7 cellular contexts compared by ENCODE assay signal in genomic region chr4:56134834-56135233, GRCh38.
DNase-seq lines count a peak whose midpoint lies in the region; TF ChIP-seq lines count a peak whose summit lies in the region.
"Not testable (repeated sequence)": the region's sequence is repeated elsewhere in the genome, so short reads cannot be mapped to it uniquely, and the experiment has no call there.

No MANE protein-coding gene starts in this region.

- not testable (repeated sequence) for H4K91ac ChIP-seq in mesenchymal stem cell (ENCODE audit: low read length)

- not testable (repeated sequence) for H2BK5ac ChIP-seq in mesenchymal stem cell (ENCODE audit: low read depth, low read length, poor library complexity, severe bottlenecking)

- H3K9ac ChIP-seq in mesenchymal stem cell (ENCODE audit: low read length) = not testable (repeated sequence)

- H3K4me1 Mint-ChIP-seq in progenitor cell of endocrine pancreas (ENCODE audit: low read depth) = peaks cover 28% of the 10 kb centered on the region

- not testable (repeated sequence) for H3K27ac ChIP-seq in WERI-Rb-1; mesenchymal stem cell (ENCODE audit: low read length, poor library complexity, severe bottlenecking)

- DNase-seq in HCEC 1CT = peak; percentile 51
- DNase-seq in MV-4-11 (lab: John Stamatoyannopoulos, UW) = peak; percentile 22
- DNase-seq in WERI-Rb-1 = peak; percentile 64
- peak; percentile 31 for DNase-seq in choroid plexus epithelial cell (ENCODE audit: low read depth)
- peak; percentile 60 for DNase-seq in fibroblast of pulmonary artery (ENCODE audit: low read depth)
- DNase-seq in mesenchymal stem cell = peak; percentile 42
- not testable (repeated sequence) for DNase-seq in progenitor cell of endocrine pancreas (ENCODE audit: low spot score, unreplicated experiment)

- H3K14ac ChIP-seq in mesenchymal stem cell (ENCODE audit: low read length in 2 of 2) = not testable (repeated sequence)

- not testable (repeated sequence) for H2BK15ac ChIP-seq in mesenchymal stem cell (ENCODE audit: low read depth, poor library complexity, severe bottlenecking)

- not testable (repeated sequence) for H3K4ac ChIP-seq in mesenchymal stem cell (ENCODE audit: low read depth in 1 of 2, low read length in 2 of 2)

- H3K4me3 Mint-ChIP-seq in progenitor cell of endocrine pancreas (ENCODE audit: low read depth) = not testable (repeated sequence)

- H3K27me3 Mint-ChIP-seq in progenitor cell of endocrine pancreas = not testable (repeated sequence)

- H3K4me3 ChIP-seq in WERI-Rb-1 (ENCODE audit: low read depth, low read length); choroid plexus epithelial cell (ENCODE audit: low read depth, low read length); fibroblast of pulmonary artery (replicated peaks; ENCODE audit: low read depth, low read length); mesenchymal stem cell (ENCODE audit: insufficient read depth in 1 of 2, low read depth in 1 of 2, low read length in 2 of 2): not testable (repeated sequence)

- H2BK12ac ChIP-seq in mesenchymal stem cell (ENCODE audit: low read length in 2 of 2) = not testable (repeated sequence)

- not testable (repeated sequence) for H2AFZ ChIP-seq in mesenchymal stem cell (ENCODE audit: low read depth, low read length)

- WGBS in mesenchymal stem cell = 83% methylated on average over 8 of the region's 8 CpGs

- H3K36me3 Mint-ChIP-seq in progenitor cell of endocrine pancreas (ENCODE audit: insufficient read depth) = not testable (repeated sequence)

- H3K4me1 ChIP-seq in mesenchymal stem cell (ENCODE audit: control insufficient read depth, insufficient read depth, low read depth, low read length) = not testable (repeated sequence)

- H2AK5ac ChIP-seq in mesenchymal stem cell (ENCODE audit: low read length, severe bottlenecking) = not testable (repeated sequence)

- H3K79me1 ChIP-seq in mesenchymal stem cell (replicated peaks; ENCODE audit: low read length, poor library complexity, severe bottlenecking) = not testable (repeated sequence)

- not testable (repeated sequence) for H3K23ac ChIP-seq in mesenchymal stem cell (ENCODE audit: low read length in 2 of 2)

- H3K18ac ChIP-seq in mesenchymal stem cell (ENCODE audit: low read depth in 1 of 2, low read length in 2 of 2) = not testable (repeated sequence)

- not testable (repeated sequence) for H3K9me3 ChIP-seq in WERI-Rb-1 (ENCODE audit: severe bottlenecking); mesenchymal stem cell (ENCODE audit: control insufficient read depth, low read length)

- H4K8ac ChIP-seq in mesenchymal stem cell (ENCODE audit: low read length) = not testable (repeated sequence)

- TF ChIP-seq CTCF in WERI-Rb-1 (IDR thresholded peaks at IDR 0.05; ENCODE audit: low read depth, low read length); choroid plexus epithelial cell (conservative IDR thresholded peaks at IDR 0.05; ENCODE audit: low read depth, low read length); fibroblast of pulmonary artery (IDR thresholded peaks at IDR 0.05; ENCODE audit: low read length, missing control alignments); progenitor cell of endocrine pancreas (IDR thresholded peaks at IDR 0.05; ENCODE audit: unreplicated experiment): not testable (repeated sequence)

- not testable (repeated sequence) for H2BK120ac ChIP-seq in mesenchymal stem cell (ENCODE audit: low read depth, low read length)

- H3K36me3 ChIP-seq in WERI-Rb-1; mesenchymal stem cell (ENCODE audit: control insufficient read depth in 1 of 2, insufficient read depth in 2 of 2, low read depth in 1 of 2, low read length in 2 of 2): not testable (repeated sequence)

- not testable (repeated sequence) for H3K9me3 Mint-ChIP-seq in progenitor cell of endocrine pancreas (ENCODE audit: low read depth)

- not testable (repeated sequence) for H3K4me2 ChIP-seq in mesenchymal stem cell (ENCODE audit: low read length, poor library complexity, severe bottlenecking)

- peak overlapping the region; percentile 73 for H3K27ac Mint-ChIP-seq in progenitor cell of endocrine pancreas

- H3K27me3 ChIP-seq in WERI-Rb-1 (ENCODE audit: insufficient read depth, low read depth, severe bottlenecking); mesenchymal stem cell (ENCODE audit: control insufficient read depth in 1 of 2, insufficient read depth in 1 of 2, low read length in 2 of 2): not testable (repeated sequence)
